In genomic region chr2:97871096-97871780, GRCh38 we compare ENCODE assay signal across 9 cellular contexts.
DNase-seq lines count a peak whose midpoint lies in the region; ATAC-seq lines count a peak whose summit lies in the region.
"Had no signal": no experiment of that assay in that cellular context is flagged by ENCODE, and none has a peak within 500 bp of the region (broad histone marks: within the 10 kb centered on the region; RNA-seq: fewer than 3 reads in every experiment).

No MANE protein-coding gene starts in this region.

- DNase-seq in A172 (ENCODE audit: low spot score) = peak; percentile 83
- DNase-seq in GM03348 (ENCODE audit: low spot score) = peak; percentile 41
- DNase-seq in T1000 (lab: John Stamatoyannopoulos, UW) = peak; percentile 73
- DNase-seq in hepatic stellate cell (ENCODE audit: low spot score) = peak; percentile 9
- no peak for DNase-seq in KG1 (lab: John Stamatoyannopoulos, UW)
- no peak for DNase-seq in NOMO-1 (lab: John Stamatoyannopoulos, UW; ENCODE audit: unreplicated experiment in 2 of 2)
- no peak for DNase-seq in left colon
- DNase-seq: NCI-H510A treated with DMSO at 0.1 percent for 48 hours had no signal

- intact Hi-C loops in left colon (cut with DNase I, micrococcal nuclease) = no loop called here

- ATAC-seq in GM18520 (IDR thresholded peaks at IDR 0.05; ENCODE audit: unreplicated experiment) (no peak), left colon (no peak)

Comparison
In these comparisons a context has a peak if more than half of its experiments do, and no peak if none do; other contexts are left out.
1. DNase-seq: peak in A172 (single experiment), GM03348 (single experiment), T1000 (single experiment) and hepatic stellate cell (single experiment); none in KG1 (single experiment), NOMO-1 (0 of 2) and left colon (0 of 2).